In genomic region chr9:80090317-80090716, GRCh38 we compare ENCODE assay signal across 19 cellular contexts.
DNase-seq lines count a peak whose midpoint lies in the region; ATAC-seq and TF ChIP-seq lines count a peak whose summit lies in the region.
"Had no signal": no experiment of that assay in that cellular context is flagged by ENCODE, and none has a peak within 500 bp of the region (broad histone marks: within the 10 kb centered on the region; RNA-seq: fewer than 3 reads in every experiment).

No MANE protein-coding gene starts in this region.

- peak; percentile 50 for TF ChIP-seq RAD21 in neural cell (conservative IDR thresholded peaks at IDR 0.05)

- TF ChIP-seq CTCF in neural cell (IDR thresholded peaks at IDR 0.05; ENCODE audit: poor library complexity, severe bottlenecking) (peak; percentile 37), RWPE1 (conservative IDR thresholded peaks at IDR 0.05; ENCODE audit: low read depth) (no peak)

- intact Hi-C loops in Right ventricle myocardium inferior (cut with DNase I) (no loop called here), cardiac septum (cut with DNase I) (no loop called here)

- no peaks in the 10 kb centered on the region for H3F3A ChIP-seq in neural cell (ENCODE audit: insufficient read depth, low read length, poor library complexity, severe bottlenecking)

- H3K4me3 ChIP-seq in neural cell (ENCODE audit: low read length), result peak overlapping the region; percentile 23
- H3K4me3 ChIP-seq: A549 had no signal

- no peaks in the 10 kb centered on the region for H3K9me2 ChIP-seq in neural cell (ENCODE audit: insufficient read depth, low read length)

- H3K27me3 ChIP-seq in neural cell (ENCODE audit: insufficient read depth, low read depth, low read length), result no peaks in the 10 kb centered on the region

- POLR2A ChIA-PET in RWPE1 (lab: Yijun Ruan, JAX; ENCODE audit: low non-redundant PET), result no interaction called here

- DNase-seq in NCI-H1105 treated with DMSO at 0.1 percent for 48 hours (lab: John Stamatoyannopoulos, UW) (peak; percentile 6), NCI-H1105 (lab: John Stamatoyannopoulos, UW) (no peak), Right ventricle myocardium inferior (ENCODE audit: missing footprints) (peak; percentile 61), cardiac septum (ENCODE audit: low spot score) (no peak), RWPE1 (ENCODE audit: low spot score) (no peak)
- DNase-seq in effector CD8-positive, alpha-beta T cell (lab: John Stamatoyannopoulos, UW), result no peak
- DNase-seq: AML-193; CD4-positive, alpha-beta memory T cell; DMS153; DMS79; GF-D8; GOT3; H7; HFFc6 had no signal

- no peaks in the 10 kb centered on the region for H3K36me3 ChIP-seq in neural cell (ENCODE audit: insufficient read depth, low read length)

- no peak for ATAC-seq in Right ventricle myocardium inferior
- ATAC-seq: A549, HCT116, HepG2 had no signal

- H3K9ac ChIP-seq in neural cell (ENCODE audit: low read length), result peak overlapping the region; percentile 6

- no peak overlapping the region for H2AFZ ChIP-seq in neural cell (ENCODE audit: low read depth, low read length)

- H3K27ac ChIP-seq in neural cell (ENCODE audit: low read length), result peak overlapping the region; percentile 63
- no peak overlapping the region for H3K27ac ChIP-seq in RWPE1
- H3K27ac ChIP-seq: 22Rv1, A549 had no signal

- CTCF ChIA-PET in RWPE1 (lab: Yijun Ruan, JAX), result interaction anchor here (0.6 kb wide), 1 partner anchor 467 kb away, joined by 3 read pairs; no protein-coding TSS in a partner anchor

- H4K20me1 ChIP-seq in neural cell (ENCODE audit: insufficient read depth), result no peaks in the 10 kb centered on the region

- no peaks in the 10 kb centered on the region for H3K79me2 ChIP-seq in neural cell (replicated peaks; ENCODE audit: insufficient read depth, low read length)

- H3K9me3 ChIP-seq in neural cell (ENCODE audit: low read length), result no peaks in the 10 kb centered on the region
- H3K9me3 ChIP-seq: A549 had no signal

- TF ChIP-seq EP300 in neural cell (conservative IDR thresholded peaks at IDR 0.05; ENCODE audit: poor library complexity, severe bottlenecking), result peak; percentile 93

- H3K4me2 ChIP-seq in neural cell (ENCODE audit: low read length), result no peak overlapping the region
- H3K4me2 ChIP-seq: A549 had no signal

TF ChIP-seq in neural cell, 6 proteins besides CTCF, POLR2A, EP300 and RAD21:
- no peak for TF ChIP-seq MXI1 (conservative IDR thresholded peaks at IDR 0.05; ENCODE audit: poor library complexity, severe bottlenecking)
- no peak for TF ChIP-seq EZH2 (IDR thresholded peaks at IDR 0.05; ENCODE audit: borderline replicate concordance, insufficient read depth, low read length, poor library complexity, severe bottlenecking)
- TF ChIP-seq TAF1 (IDR thresholded peaks at IDR 0.05; ENCODE audit: low read depth), result no peak
- TF ChIP-seq REST (IDR thresholded peaks at IDR 0.05; ENCODE audit: borderline replicate concordance), result peak; percentile 17
- TF ChIP-seq POLR2AphosphoS5 (IDR thresholded peaks at IDR 0.05), result peak; percentile 79
- peak; percentile 8 for TF ChIP-seq SMC3 (conservative IDR thresholded peaks at IDR 0.05; ENCODE audit: poor library complexity)

Comparison
In these comparisons a context has a peak if more than half of its experiments do, and no peak if none do; other contexts are left out.
1. DNase-seq: peak in NCI-H1105 treated with DMSO at 0.1 percent for 48 hours (single experiment) and Right ventricle myocardium inferior (single experiment); none in NCI-H1105 (single experiment), cardiac septum (single experiment), effector CD8-positive, alpha-beta T cell (single experiment) and RWPE1 (single experiment).